2 cellular contexts compared by ENCODE assay signal in genomic region chr1:230288641-230289349, GRCh38.
TF ChIP-seq lines count a peak whose summit lies in the region.

No MANE protein-coding gene starts in this region.

TF ChIP-seq in HEK293, 187 proteins besides CTCF, POLR2A, EP300 and RAD21 (continued from another document):
- TF ChIP-seq ZBTB11 (tag by site-specific recombination; conservative IDR thresholded peaks at IDR 0.05; ENCODE audit: low read depth) (no peak), ZNF777 (tag by site-specific recombination; IDR thresholded peaks at IDR 0.05; ENCODE audit: borderline replicate concordance) (no peak), BCL11A (tag by site-specific recombination; IDR thresholded peaks at IDR 0.05; ENCODE audit: low read depth) (no peak), ZSCAN4 (tag by site-specific recombination; IDR thresholded peaks at IDR 0.05) (no peak), ZNF404 (tag by site-specific recombination; IDR thresholded peaks at IDR 0.05) (no peak), ZBTB8A (tag by site-specific recombination; IDR thresholded peaks at IDR 0.05) (no peak), ZNF585B (tag by site-specific recombination; IDR thresholded peaks at IDR 0.05) (no peak), PRDM10 (tag by site-specific recombination; IDR thresholded peaks at IDR 0.05) (no peak), ZNF837 (tag by site-specific recombination; IDR thresholded peaks at IDR 0.05) (no peak), ZNF692 (tag by site-specific recombination; IDR thresholded peaks at IDR 0.05) (no peak), PRDM6 (tag by site-specific recombination; IDR thresholded peaks at IDR 0.05) (no peak), OVOL3 (tag by site-specific recombination; IDR thresholded peaks at IDR 0.05) (no peak), ZNF830 (tag by site-specific recombination; IDR thresholded peaks at IDR 0.05; ENCODE audit: low read depth) (no peak), ZNF548 (tag by site-specific recombination; IDR thresholded peaks at IDR 0.05) (peak; percentile 87)

TF ChIP-seq in K562, 482 proteins besides CTCF, POLR2A, EP300 and RAD21 (continued from another document):
- TF ChIP-seq AFF4 (CRISPR knock-in tag; IDR thresholded peaks at IDR 0.05) (no peak), HDAC6 (IDR thresholded peaks at IDR 0.05; ENCODE audit: low read depth, low read length) (no peak), ZNF445 (CRISPR knock-in tag; IDR thresholded peaks at IDR 0.05; ENCODE audit: low read depth) (no peak), REST (CRISPR knock-in tag; IDR thresholded peaks at IDR 0.05; ENCODE audit: low read depth) (peak; percentile 88; the same call in 1 of the 2 replicates), ZNF584 (CRISPR knock-in tag; IDR thresholded peaks at IDR 0.05; ENCODE audit: low read depth) (no peak), ZNF146 (CRISPR knock-in tag; IDR thresholded peaks at IDR 0.05; ENCODE audit: unreplicated experiment) (no peak), MAX (CRISPR knock-in tag; IDR thresholded peaks at IDR 0.05) (peak; percentile 24; the same call in 1 of the 2 replicates), SLC30A9 (CRISPR knock-in tag; IDR thresholded peaks at IDR 0.05) (no peak), TAF1 (IDR thresholded peaks at IDR 0.05; ENCODE audit: control insufficient read depth, extremely low read depth, insufficient read depth, low read length, severe bottlenecking) (no peak), ZNF551 (CRISPR knock-in tag; IDR thresholded peaks at IDR 0.05) (no peak), ZFP36 (IDR thresholded peaks at IDR 0.05; ENCODE audit: low read depth, low read length, partially characterized antibody) (no peak), SP2 (IDR thresholded peaks at IDR 0.05; ENCODE audit: extremely low read depth, low read depth, low read length, poor library complexity, severe bottlenecking) (no peak), HNRNPH1 (optimal IDR thresholded peaks at IDR 0.05; ENCODE audit: low read depth, low read length) (no peak), NEUROD1 (IDR thresholded peaks at IDR 0.05; ENCODE audit: borderline replicate concordance, low read depth, low read length, partially characterized antibody) (no peak), THRAP3 (IDR thresholded peaks at IDR 0.05; ENCODE audit: borderline replicate concordance) (no peak), ZNF12 (CRISPR knock-in tag; IDR thresholded peaks at IDR 0.05) (peak; percentile 91), ZBED1 (IDR thresholded peaks at IDR 0.05) (no peak), NELFE (IDR thresholded peaks at IDR 0.05; ENCODE audit: insufficient read depth, insufficient read length) (no peak), SIN3A (IDR thresholded peaks at IDR 0.05; ENCODE audit: borderline replicate concordance in 2 of 2, control insufficient read depth in 1 of 2, low read depth in 2 of 2, low read length in 2 of 2) (peak in 1 of 2 experiments; percentile 57; a peak in 1 of 4 replicates), POLR3G (IDR thresholded peaks at IDR 0.05; ENCODE audit: extremely low read depth, insufficient read length, insufficient replicate concordance) (no peak), ZNF589 (CRISPR knock-in tag; IDR thresholded peaks at IDR 0.05; ENCODE audit: low read depth) (no peak), ZBTB2 (IDR thresholded peaks at IDR 0.05) (no peak), KHSRP (IDR thresholded peaks at IDR 0.05) (no peak), PREB (CRISPR knock-in tag; IDR thresholded peaks at IDR 0.05) (no peak)
TF ChIP-seq in K562: peak in this region for 8.
